1 cellular context compared by ENCODE assay signal in genomic region chr2:68838641-68839040, GRCh38.
TF ChIP-seq lines count a peak whose summit lies in the region.

No MANE protein-coding gene starts in this region.

TF ChIP-seq in SK-N-SH treated with all-trans-retinoic acid at 6 μM for 48 hours, 23 proteins besides CTCF, POLR2A, EP300 and RAD21 (continued from another document):
- TF ChIP-seq TOX (CRISPR knock-in tag; IDR thresholded peaks at IDR 0.05; ENCODE audit: borderline replicate concordance) = no peak
- TF ChIP-seq OSR1 (CRISPR knock-in tag; IDR thresholded peaks at IDR 0.05) = no peak
- no peak for TF ChIP-seq ZFP3 (CRISPR knock-in tag; IDR thresholded peaks at IDR 0.05)
- TF ChIP-seq GLIS3 (CRISPR knock-in tag; IDR thresholded peaks at IDR 0.05) = no peak
- no peak for TF ChIP-seq PATZ1 (CRISPR knock-in tag; IDR thresholded peaks at IDR 0.05; ENCODE audit: borderline replicate concordance)
